Comparison of ENCODE assay signal across 23 cellular contexts in genomic region chr4:853416-853781, GRCh38. TPM values are rescaled to one million over a fixed set of nuclear protein-coding genes. Genes with fewer than 3 reads are reported as not detected.
DNase-seq lines count a peak whose midpoint lies in the region; ATAC-seq, FAIRE-seq and TF ChIP-seq lines count a peak whose summit lies in the region.
"Had no signal": no experiment of that assay in that cellular context is flagged by ENCODE, and none has a peak within 500 bp of the region (broad histone marks: within the 10 kb centered on the region; RNA-seq: fewer than 3 reads in every experiment).

No MANE protein-coding gene starts in this region.

- no peak overlapping the region for H3K27ac ChIP-seq in heart right ventricle
- peak overlapping the region; percentile 34; the same call in 1 of the 2 replicates for H3K27ac ChIP-seq in WERI-Rb-1
- H3K27ac ChIP-seq in kidney (ENCODE audit: low read depth in 2 of 2, low read length in 2 of 2) = no peak overlapping the region
- no peak overlapping the region for H3K27ac ChIP-seq in aorta (ENCODE audit: low read depth in 1 of 2, low read length in 2 of 2)
- H3K27ac ChIP-seq: Peyer's patch had no signal

- WGBS in heart right ventricle, 2 donors = 91 to 94% methylated on average over 33 of the region's 33 CpGs
- WGBS in aorta, 2 donors = 94 to 96% methylated on average over 33 of the region's 33 CpGs

- TF ChIP-seq POLR2A in GM12891 (IDR thresholded peaks at IDR 0.05; ENCODE audit: low read depth, low read length) = no peak

- no peaks in the 10 kb centered on the region for H3K27me3 ChIP-seq in heart right ventricle
- H3K27me3 ChIP-seq in WERI-Rb-1 (ENCODE audit: insufficient read depth, low read depth, severe bottlenecking) = no peaks in the 10 kb centered on the region
- no peaks in the 10 kb centered on the region for H3K27me3 ChIP-seq in aorta (ENCODE audit: control insufficient read depth in 1 of 2, insufficient read depth in 2 of 2, low read length in 1 of 2)
- H3K27me3 ChIP-seq: Peyer's patch had no signal

- ATAC-seq in Right ventricle myocardium inferior = no peak
- ATAC-seq in heart right ventricle = no peak
- no peak for ATAC-seq in aorta (ENCODE audit: low FRiP score)
- ATAC-seq in GM19351 (IDR thresholded peaks at IDR 0.05; ENCODE audit: unreplicated experiment) = no peak
- ATAC-seq: CD8-positive, alpha-beta T cell had no signal

- H3K4me3 ChIP-seq in heart right ventricle (no peak overlapping the region), WERI-Rb-1 (ENCODE audit: low read depth, low read length) (no peak overlapping the region), kidney (ENCODE audit: low read length in 2 of 2) (no peak overlapping the region), aorta (ENCODE audit: low read length in 2 of 2) (no peak overlapping the region)
- H3K4me3 ChIP-seq: Peyer's patch had no signal

- H3K36me3 ChIP-seq in heart right ventricle (peaks cover 0 to 94% (median 18%) of the 10 kb centered on the region in 9 donors), WERI-Rb-1 (peaks cover 62% of the 10 kb centered on the region), kidney (ENCODE audit: control insufficient read depth in 1 of 2, insufficient read depth in 2 of 2, low read length in 2 of 2) (peaks cover 11 to 15% of the 10 kb centered on the region in 2 donors), aorta (ENCODE audit: control insufficient read depth in 1 of 2, insufficient read depth in 2 of 2, low read length in 1 of 2) (peaks cover 5 to 8% of the 10 kb centered on the region in 2 donors)

- intact Hi-C loops in Right ventricle myocardium inferior (cut with DNase I) = no loop called here
- intact Hi-C loops in heart right ventricle (cut with DNase I) = no loop called here
- intact Hi-C loops in kidney (cut with DNase I) = no loop called here
- intact Hi-C loops in aorta (cut with DNase I) = no loop called here

- no peak overlapping the region for H3K9ac ChIP-seq in kidney (ENCODE audit: low read length in 2 of 2)

- DNase-seq in Right ventricle myocardium inferior (ENCODE audit: missing footprints) = peak; percentile 56
- DNase-seq in heart right ventricle = no peak
- DNase-seq in WERI-Rb-1 = no peak
- DNase-seq in kidney = peak; percentile 66
- DNase-seq in aorta = peak; percentile 42 to 60
- no peak for DNase-seq in GM12891 (ENCODE audit: insufficient read length, low spot score)
- DNase-seq: AML-193; C1 segment of cervical spinal cord; CD8-positive, alpha-beta T cell; DND-41; HFFc6; Kasumi-1; NCI-H1694; NCI-H2081; NCI-H2171; NCI-H345; NCI-H524; Peyer's patch; SHP77 had no signal

- FAIRE-seq in kidney (lab: Jason Lieb, UNC) (no peak), GM12891 (lab: Jason Lieb, UNC) (no peak)
- FAIRE-seq: GM18507, H54 had no signal

- H3K4me1 ChIP-seq in heart right ventricle (no peaks in the 10 kb centered on the region), kidney (ENCODE audit: control insufficient read depth in 1 of 2, insufficient read depth in 1 of 2, low read depth in 1 of 2, low read length in 2 of 2) (no peaks in the 10 kb centered on the region), aorta (ENCODE audit: control insufficient read depth in 1 of 2, insufficient read depth in 2 of 2, low read length in 2 of 2) (no peaks in the 10 kb centered on the region)
- H3K4me1 ChIP-seq: Peyer's patch had no signal

- TF ChIP-seq CTCF in heart right ventricle (IDR thresholded peaks at IDR 0.05) (no peak), WERI-Rb-1 (IDR thresholded peaks at IDR 0.05; ENCODE audit: low read depth, low read length) (no peak), kidney (IDR thresholded peaks at IDR 0.05; ENCODE audit: borderline replicate concordance, extremely low read depth, insufficient read depth) (no peak)

- H3K9me3 ChIP-seq in heart right ventricle = no peaks in the 10 kb centered on the region
- peaks cover 3% of the 10 kb centered on the region for H3K9me3 ChIP-seq in WERI-Rb-1 (ENCODE audit: severe bottlenecking)
- H3K9me3 ChIP-seq in kidney (ENCODE audit: control insufficient read depth in 1 of 2, low read length in 2 of 2) = no peaks in the 10 kb centered on the region
- H3K9me3 ChIP-seq in aorta (ENCODE audit: control insufficient read depth, low read length) = no peaks in the 10 kb centered on the region
- H3K9me3 ChIP-seq: Peyer's patch had no signal

TF ChIP-seq in GM12891, 5 proteins besides CTCF, POLR2A, EP300 and RAD21:
- no peak for TF ChIP-seq TAF1 (IDR thresholded peaks at IDR 0.05; ENCODE audit: low read depth, low read length)
- TF ChIP-seq POLR2AphosphoS5 (IDR thresholded peaks at IDR 0.05; ENCODE audit: low read depth, low read length) = no peak
- TF ChIP-seq POU2F2 (IDR thresholded peaks at IDR 0.05; ENCODE audit: low read depth, low read length) = no peak
- TF ChIP-seq PAX5 (IDR thresholded peaks at IDR 0.05; ENCODE audit: insufficient read depth, low read length, severe bottlenecking) = no peak
TF ChIP-seq in GM12891: peak in this region for 0.

RNA-seq across cellular contexts. Expression of gene CPLX1, which starts 27.5 kb away (rescaled TPM):
- 3.1 TPM for total RNA-seq in Right ventricle myocardium inferior
- 1 to 10 TPM; 1.5 to 4.8 (median 2.2) TPM for total RNA-seq in heart right ventricle
- polyA plus RNA-seq in heart right ventricle = 10 to 100 TPM in 1 of 2 donors, 1 to 10 TPM in 1; 2.1 to 10.8 TPM
- 10.2 TPM for total RNA-seq in kidney
- polyA plus RNA-seq in kidney (ENCODE audit: insufficient read depth, low read depth, low replicate concordance) = 3.9 TPM
- total RNA-seq in aorta = 10 to 100 TPM in 1 of 2 donors, 1 to 10 TPM in 1; 5.2 to 13.7 TPM
- under 1 TPM; 0.13 to 0.50 TPM for polyA plus RNA-seq in aorta
- polyA plus RNA-seq in GM12891 (2012; ENCODE audit: low read depth, missing spikeins) = 0.73 TPM
- polyA plus RNA-seq: AG04450 had no signal

Comparison
In these comparisons a context has a peak if more than half of its experiments do, and no peak if none do; other contexts are left out.
1. DNase-seq: peak in Right ventricle myocardium inferior (single experiment), kidney (single experiment) and aorta (2 of 2); none in heart right ventricle (0 of 2), WERI-Rb-1 (single experiment) and GM12891 (single experiment).